In the genomic region with DNA sequence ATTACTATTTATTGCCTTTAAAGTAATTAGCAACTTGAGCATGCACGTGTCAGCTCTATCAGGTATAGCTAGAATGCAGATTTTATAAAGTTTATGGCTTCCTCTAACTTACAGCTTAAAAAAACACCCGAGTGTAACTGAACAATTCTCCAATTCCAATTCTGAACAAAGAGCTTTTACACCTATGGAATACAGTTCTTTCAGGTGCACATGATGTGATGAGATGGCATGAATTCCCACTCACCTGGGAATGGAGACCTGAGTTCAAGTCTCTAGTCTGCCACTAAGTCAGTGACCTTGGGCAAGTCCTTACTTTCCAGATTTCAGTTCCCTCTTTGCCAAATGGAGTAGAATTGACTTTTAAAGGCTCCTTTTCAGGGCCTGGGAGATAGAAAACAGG, we compare ENCODE assay signal across 8 cellular contexts. TPM values are rescaled to one million over a fixed set of nuclear protein-coding genes. Genes with fewer than 3 reads are reported as not detected.
DNase-seq lines count a peak whose midpoint lies in the region; ATAC-seq, FAIRE-seq and TF ChIP-seq lines count a peak whose summit lies in the region.

No MANE protein-coding gene starts in this region.

- H3K27me3 ChIP-seq in ACC112 (ENCODE audit: insufficient read depth, low read length) (no peaks in the 10 kb centered on the region), HUES6 (ENCODE audit: control insufficient read depth, insufficient read depth, low read length) (no peaks in the 10 kb centered on the region), bronchial epithelial cell (ENCODE audit: control insufficient read depth, insufficient read depth, low read length) (no peaks in the 10 kb centered on the region), mononuclear cell (ENCODE audit: insufficient read depth, low read length) (no peaks in the 10 kb centered on the region)

- H3K4me3 ChIP-seq in ACC112 (ENCODE audit: low read depth, low read length): peak overlapping the region; percentile 96
- peak overlapping the region; percentile 95 for H3K4me3 ChIP-seq in HUES6 (ENCODE audit: low read depth, low read length)
- peak overlapping the region; percentile 94 for H3K4me3 ChIP-seq in bronchial epithelial cell (ENCODE audit: low read depth, low read length)
- H3K4me3 ChIP-seq in mononuclear cell (ENCODE audit: low read length): peak overlapping the region; percentile 87

- H3K36me3 ChIP-seq in ACC112 (ENCODE audit: insufficient read depth, low read length) (peaks cover 25% of the 10 kb centered on the region), HUES6 (ENCODE audit: control insufficient read depth, insufficient read depth, low read length) (peaks cover 56% of the 10 kb centered on the region), bronchial epithelial cell (ENCODE audit: control insufficient read depth, insufficient read depth, low read length) (peaks cover 10% of the 10 kb centered on the region)

- peak overlapping the region; percentile 99 for H3K9ac ChIP-seq in HUES6 (ENCODE audit: low read length)

- H3K4me1 ChIP-seq in ACC112 (ENCODE audit: control insufficient read depth, insufficient read depth, low read length, unreplicated experiment) (peaks cover 38% of the 10 kb centered on the region), HUES6 (ENCODE audit: control insufficient read depth, insufficient read depth, low read length) (peaks cover 4% of the 10 kb centered on the region; the same call in 1 of the 2 replicates), mononuclear cell (ENCODE audit: insufficient read depth, low read length) (peaks cover 49% of the 10 kb centered on the region)

- POLR2A ChIA-PET in HEK293T (lab: Yijun Ruan, JAX): interaction anchor here (1.2 to 1.5 kb wide), 2 partner anchors 8 to 58 kb away, joined by 4 read pairs; no protein-coding TSS in a partner anchor

- H3K9me3 ChIP-seq in HUES6 (ENCODE audit: control insufficient read depth, insufficient read depth, low read depth, low read length): no peaks in the 10 kb centered on the region
- H3K9me3 ChIP-seq in mononuclear cell (ENCODE audit: low read depth, low read length): no peaks in the 10 kb centered on the region

- peaks cover 68% of the 10 kb centered on the region for H3K79me2 ChIP-seq in ACC112 (ENCODE audit: control insufficient read depth, insufficient read depth, low read length, unreplicated experiment)

- no peak for ATAC-seq in GM21786 (IDR thresholded peaks at IDR 0.05; ENCODE audit: unreplicated experiment)

- H3K27ac ChIP-seq in ACC112 (ENCODE audit: low read depth, low read length): peak overlapping the region; percentile 100
- 0 out of 2 replicates have a peak overlapping the region, but pooled peaks have one; percentile 96 for H3K27ac ChIP-seq in HUES6 (ENCODE audit: low read depth, low read length)

- no peak for TF ChIP-seq CTCF in bronchial epithelial cell (IDR thresholded peaks at IDR 0.05; ENCODE audit: insufficient read depth, low read length, severe bottlenecking)

- CTCF ChIA-PET in HEK293T (lab: Yijun Ruan, JAX): no interaction called here

- no peak for DNase-seq in bronchial epithelial cell (ENCODE audit: low read depth)
- DNase-seq in NCI-H345 (lab: John Stamatoyannopoulos, UW): no peak
- DNase-seq in NCI-H2029 (lab: John Stamatoyannopoulos, UW): no peak
- no peak for DNase-seq in HEK293T (ENCODE audit: extremely low spot score)

- no peak overlapping the region for H2AFZ ChIP-seq in ACC112 (ENCODE audit: low read length, unreplicated experiment)

- FAIRE-seq in bronchial epithelial cell (lab: Jason Lieb, UNC): no peak

TF ChIP-seq in HEK293T, 16 proteins besides CTCF, POLR2A, EP300 and RAD21:
- TF ChIP-seq ZNF384 (IDR thresholded peaks at IDR 0.05): no peak
- no peak for TF ChIP-seq CTBP1 (IDR thresholded peaks at IDR 0.05; ENCODE audit: borderline replicate concordance)
- TF ChIP-seq FOXK2 (IDR thresholded peaks at IDR 0.05): no peak
- no peak for TF ChIP-seq FOXM1 (IDR thresholded peaks at IDR 0.05; ENCODE audit: borderline replicate concordance)
- no peak for TF ChIP-seq NFRKB (IDR thresholded peaks at IDR 0.05)
- TF ChIP-seq L3MBTL2 (conservative IDR thresholded peaks at IDR 0.05): no peak

RNA-seq across cellular contexts. Expression of gene ZFAND5, which starts 1.8 kb away (rescaled TPM):
- total RNA-seq in bronchial epithelial cell: 36.1 and 60.9 TPM in 2 replicates
- 403 TPM for total RNA-seq in mononuclear cell
